ENCODE assay signal across 8 cellular contexts in genomic region chr20:57435498-57436222, GRCh38. TPM values are rescaled to one million over a fixed set of nuclear protein-coding genes. Genes with fewer than 3 reads are reported as not detected.
DNase-seq lines count a peak whose midpoint lies in the region; ATAC-seq and TF ChIP-seq lines count a peak whose summit lies in the region.

No MANE protein-coding gene starts in this region.

- no peak for ATAC-seq in activated T-cell treated with anti-CD3 and anti-CD28 coated beads, Interleukin-2, amount 50 U/mL, for 72 hours (replicated peaks in 1 of 2)
- ATAC-seq in SK-N-SH treated with all-trans-retinoic acid at 6 μM for 48 hours: no peak

- DNase-seq in activated T-cell treated with anti-CD3 and anti-CD28 coated beads for 24 hours (ENCODE audit: low read depth): peak; percentile 19
- DNase-seq in activated T-cell treated with anti-CD3 and anti-CD28 coated beads, Interleukin-2, amount 50 U/mL, for 72 hours: no peak
- peak; percentile 99 for DNase-seq in NCI-H2196 (lab: John Stamatoyannopoulos, UW; ENCODE audit: unreplicated experiment)
- peak; percentile 12 to 18 for DNase-seq in activated CD4-positive, alpha-beta T cell treated with anti-CD3 and anti-CD28 coated beads, Interleukin-2, amount 50 U/mL, for 4 hours
- peak; percentile 85 for DNase-seq in globus pallidus (ENCODE audit: low spot score)
- peak; percentile 69 for DNase-seq in retina
- DNase-seq in AG20443 (ENCODE audit: low spot score): no peak

- no peaks in the 10 kb centered on the region for H3K27me3 Mint-ChIP-seq in activated T-cell treated with anti-CD3 and anti-CD28 coated beads, Interleukin-2, amount 50 U/mL, for 72 hours (ENCODE audit: low read depth)

- H3K4me3 Mint-ChIP-seq in activated T-cell treated with anti-CD3 and anti-CD28 coated beads, Interleukin-2, amount 50 U/mL, for 72 hours: no peak overlapping the region

- no peaks in the 10 kb centered on the region for H3K36me3 Mint-ChIP-seq in activated T-cell treated with anti-CD3 and anti-CD28 coated beads, Interleukin-2, amount 50 U/mL, for 72 hours (ENCODE audit: insufficient read depth in 2 of 2)

- H3K27ac Mint-ChIP-seq in activated T-cell treated with anti-CD3 and anti-CD28 coated beads, Interleukin-2, amount 50 U/mL, for 72 hours: no peak overlapping the region

- H3K9me3 Mint-ChIP-seq in activated T-cell treated with anti-CD3 and anti-CD28 coated beads, Interleukin-2, amount 50 U/mL, for 72 hours: no peaks in the 10 kb centered on the region

- peaks cover 46% of the 10 kb centered on the region for H3K4me1 Mint-ChIP-seq in activated T-cell treated with anti-CD3 and anti-CD28 coated beads, Interleukin-2, amount 50 U/mL, for 72 hours (ENCODE audit: low read depth)

TF ChIP-seq in SK-N-SH treated with all-trans-retinoic acid at 6 μM for 48 hours, 23 proteins besides CTCF, POLR2A, EP300 and RAD21:
- TF ChIP-seq ZFP30 (CRISPR knock-in tag; IDR thresholded peaks at IDR 0.05): no peak
TF ChIP-seq in SK-N-SH treated with all-trans-retinoic acid at 6 μM for 48 hours: peak in this region for 0.

RNA-seq across cellular contexts. Expression of gene RBM38, which starts 44.5 kb away (rescaled TPM):
- total RNA-seq in activated T-cell treated with anti-CD3 and anti-CD28 coated beads, Interleukin-2, amount 50 U/mL, for 72 hours: 10 to 100 TPM; 61.4 to 79.8 TPM

Comparison
In these comparisons a context has a peak if more than half of its experiments do, and no peak if none do; other contexts are left out.
1. DNase-seq: peak in activated T-cell treated with anti-CD3 and anti-CD28 coated beads for 24 hours (single experiment), NCI-H2196 (single experiment), activated CD4-positive, alpha-beta T cell treated with anti-CD3 and anti-CD28 coated beads, Interleukin-2, amount 50 U/mL, for 4 hours (2 of 2), globus pallidus (single experiment) and retina (single experiment); none in activated T-cell treated with anti-CD3 and anti-CD28 coated beads, Interleukin-2, amount 50 U/mL, for 72 hours (0 of 2) and AG20443 (single experiment).